8 cellular contexts compared by ENCODE assay signal in the genomic region with DNA sequence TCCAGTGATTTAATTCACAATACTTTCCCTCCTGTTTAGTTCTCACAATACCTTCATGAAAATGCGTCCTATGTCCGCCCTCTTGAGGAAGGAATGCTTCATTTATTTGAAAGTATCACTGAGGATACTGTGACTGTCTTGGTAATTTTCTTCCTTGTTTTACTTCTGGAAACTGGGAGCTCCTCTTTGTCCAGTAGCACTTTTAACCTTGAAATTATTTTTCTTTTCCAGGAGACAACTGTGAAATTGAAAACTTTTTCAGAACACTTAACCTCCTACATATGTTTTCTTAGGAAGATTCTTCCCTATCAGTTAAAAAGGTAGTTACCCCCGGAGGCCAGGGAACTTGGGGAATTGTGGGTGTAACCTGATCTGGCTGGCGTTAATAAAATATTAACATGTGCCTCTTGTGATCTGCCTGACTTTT. TPM values are rescaled to one million over a fixed set of nuclear protein-coding genes. Genes with fewer than 3 reads are reported as not detected.
DNase-seq lines count a peak whose midpoint lies in the region; ATAC-seq and TF ChIP-seq lines count a peak whose summit lies in the region.

No MANE protein-coding gene starts in this region.

- CTCF ChIA-PET in SK-N-SH (lab: Yijun Ruan, JAX) = interaction anchor here (0.6 to 2.6 kb wide), 21 partner anchors 8 to 125 kb away, joined by 3 to 16 read pairs (median 4); a partner anchor contains a TSS

- DNase-seq in DMS79 (lab: John Stamatoyannopoulos, UW) (peak; percentile 6), DMS79 treated with DMSO at 0.1 percent for 48 hours (lab: John Stamatoyannopoulos, UW) (no peak), SK-N-SH (peak; percentile 24), Right ventricle myocardium superior (no peak), retina (peak; percentile 49), GM19240 (ENCODE audit: insufficient read length, low spot score) (no peak)
- no peak for DNase-seq in activated CD4-positive, alpha-beta T cell treated with anti-CD3 and anti-CD28 coated beads, Interleukin-2, amount 50 U/mL, for 48 hours

- peak; percentile 80 for TF ChIP-seq CTCF in SK-N-SH (IDR thresholded peaks at IDR 0.05)

- no peaks in the 10 kb centered on the region; a peak in 1 of 4 replicates for H3K4me1 ChIP-seq in SK-N-SH (ENCODE audit: control insufficient read depth in 1 of 2, insufficient read depth in 2 of 2, low read depth in 1 of 2, low read length in 1 of 2)

- no peak overlapping the region for H3K4me2 ChIP-seq in SK-N-SH

- no peaks in the 10 kb centered on the region for H3K9me2 ChIP-seq in SK-N-SH

- H3K36me3 ChIP-seq in SK-N-SH (replicated peaks in 1 of 2; ENCODE audit: control insufficient read depth in 1 of 2, insufficient read depth in 2 of 2, low read length in 1 of 2) = peaks cover 13 to 19% of the 10 kb centered on the region in 2 experiments

- TF ChIP-seq RAD21 in SK-N-SH (IDR thresholded peaks at IDR 0.05; ENCODE audit: low read length) = peak; percentile 66

- intact Hi-C loops in Right ventricle myocardium superior (cut with DNase I) = no loop called here

- no peak overlapping the region; the same call in 1 of the 2 replicates for H2AFZ ChIP-seq in SK-N-SH (ENCODE audit: low read depth)

- 52% methylated on average over 4 of the region's 4 CpGs for WGBS in SK-N-SH (ENCODE audit: low lambda C conversion rate)

- H3K9me3 ChIP-seq in SK-N-SH = no peaks in the 10 kb centered on the region

- H4K20me1 ChIP-seq in SK-N-SH (ENCODE audit: insufficient read depth) = no peaks in the 10 kb centered on the region

- H3F3A ChIP-seq in SK-N-SH (replicated peaks; ENCODE audit: insufficient read depth) = peaks cover 8% of the 10 kb centered on the region

- ATAC-seq in Right ventricle myocardium superior (ENCODE audit: poor library complexity) (peak; percentile 75), GM18870 (IDR thresholded peaks at IDR 0.05; ENCODE audit: unreplicated experiment) (no peak)

- POLR2A ChIA-PET in SK-N-SH (lab: Yijun Ruan, JAX) = no interaction called here

- no peaks in the 10 kb centered on the region for H3K79me2 ChIP-seq in SK-N-SH (ENCODE audit: insufficient read depth)

- no peak overlapping the region for H3K9ac ChIP-seq in SK-N-SH

- no peak for TF ChIP-seq EP300 in SK-N-SH (IDR thresholded peaks at IDR 0.05; ENCODE audit: borderline replicate concordance in 1 of 2, low read depth in 1 of 2, low read length in 1 of 2)

- no peaks in the 10 kb centered on the region for H3K27me3 ChIP-seq in SK-N-SH (ENCODE audit: insufficient read depth)

- peak overlapping the region; percentile 11; a peak in 1 of 4 replicates for H3K27ac ChIP-seq in SK-N-SH (ENCODE audit: low read depth in 2 of 2, low read length in 1 of 2)

- no peak overlapping the region for H3K4me3 ChIP-seq in SK-N-SH (ENCODE audit: low read depth in 2 of 2, low read length in 1 of 2)

TF ChIP-seq in SK-N-SH, 30 proteins besides CTCF, POLR2A, EP300 and RAD21:
- no peak for TF ChIP-seq FOXJ3 (CRISPR knock-in tag; IDR thresholded peaks at IDR 0.05)
- TF ChIP-seq, protein P1, sequence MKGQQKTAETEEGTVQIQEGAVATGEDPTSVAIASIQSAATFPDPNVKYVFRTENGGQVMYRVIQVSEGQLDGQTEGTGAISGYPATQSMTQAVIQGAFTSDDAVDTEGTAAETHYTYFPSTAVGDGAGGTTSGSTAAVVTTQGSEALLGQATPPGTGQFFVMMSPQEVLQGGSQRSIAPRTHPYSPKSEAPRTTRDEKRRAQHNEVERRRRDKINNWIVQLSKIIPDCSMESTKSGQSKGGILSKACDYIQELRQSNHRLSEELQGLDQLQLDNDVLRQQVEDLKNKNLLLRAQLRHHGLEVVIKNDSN (IDR thresholded peaks at IDR 0.05; ENCODE audit: borderline replicate concordance, low read depth) = no peak
- no peak for TF ChIP-seq GABPA (IDR thresholded peaks at IDR 0.05; ENCODE audit: low read depth)
- TF ChIP-seq, protein P2, sequence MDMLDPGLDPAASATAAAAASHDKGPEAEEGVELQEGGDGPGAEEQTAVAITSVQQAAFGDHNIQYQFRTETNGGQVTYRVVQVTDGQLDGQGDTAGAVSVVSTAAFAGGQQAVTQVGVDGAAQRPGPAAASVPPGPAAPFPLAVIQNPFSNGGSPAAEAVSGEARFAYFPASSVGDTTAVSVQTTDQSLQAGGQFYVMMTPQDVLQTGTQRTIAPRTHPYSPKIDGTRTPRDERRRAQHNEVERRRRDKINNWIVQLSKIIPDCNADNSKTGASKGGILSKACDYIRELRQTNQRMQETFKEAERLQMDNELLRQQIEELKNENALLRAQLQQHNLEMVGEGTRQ (IDR thresholded peaks at IDR 0.05; ENCODE audit: borderline replicate concordance, low read depth, low read length) = no peak
- peak; percentile 51 for TF ChIP-seq SMC3 (IDR thresholded peaks at IDR 0.05; ENCODE audit: low read depth, low read length)
- TF ChIP-seq TEAD4 (IDR thresholded peaks at IDR 0.05; ENCODE audit: borderline replicate concordance, insufficient read depth) = peak; percentile 74; the same call in 1 of the 2 replicates
- no peak for TF ChIP-seq FOXM1 (IDR thresholded peaks at IDR 0.05; ENCODE audit: low read depth)
- no peak for TF ChIP-seq EZH2phosphoT487 (IDR thresholded peaks at IDR 0.05; ENCODE audit: borderline replicate concordance, low read depth)
- no peak for TF ChIP-seq YY1 (IDR thresholded peaks at IDR 0.05; ENCODE audit: low read depth)
TF ChIP-seq in SK-N-SH: peak in this region for 2.

RNA-seq across cellular contexts. Expression of a gene that starts 30.5 kb away (rescaled TPM):
- polyA plus RNA-seq in SK-N-SH (2012; rRNA removed) = 9.1 and 12.2 TPM in 2 replicates
- polyA plus RNA-seq in SK-N-SH (2012; cell fraction: cytosol; rRNA removed) = 12.5 and 15.3 TPM in 2 replicates
- polyA plus RNA-seq in SK-N-SH (2012; cell fraction: nucleus; rRNA removed) = 20.3 and 21.2 TPM in 2 replicates
- total RNA-seq in Right ventricle myocardium superior = 7.8 TPM

RNA-seq across cellular contexts. Expression of a gene that starts 58.9 kb away (rescaled TPM):
- 4.2 and 5.7 TPM in 2 replicates for polyA plus RNA-seq in SK-N-SH (2012; rRNA removed)
- polyA plus RNA-seq in SK-N-SH (2012; cell fraction: cytosol; rRNA removed) = 5.5 and 6.0 TPM in 2 replicates
- polyA plus RNA-seq in SK-N-SH (2012; cell fraction: nucleus; rRNA removed) = 4.2 and 7.5 TPM in 2 replicates
- 8.1 TPM for total RNA-seq in Right ventricle myocardium superior

Comparison
In these comparisons a context has a peak if more than half of its experiments do, and no peak if none do; other contexts are left out.
1. DNase-seq: peak in DMS79 (single experiment), SK-N-SH (single experiment) and retina (single experiment); none in DMS79 treated with DMSO at 0.1 percent for 48 hours (single experiment), Right ventricle myocardium superior (single experiment), activated CD4-positive, alpha-beta T cell treated with anti-CD3 and anti-CD28 coated beads, Interleukin-2, amount 50 U/mL, for 48 hours (0 of 2) and GM19240 (single experiment).